In genomic region chr18:26479065-26479685, GRCh38 we compare ENCODE assay signal across 15 cellular contexts.
DNase-seq lines count a peak whose midpoint lies in the region; ATAC-seq and TF ChIP-seq lines count a peak whose summit lies in the region.
"Had no signal": no experiment of that assay in that cellular context is flagged by ENCODE, and none has a peak within 500 bp of the region (broad histone marks: within the 10 kb centered on the region; RNA-seq: fewer than 3 reads in every experiment).

No MANE protein-coding gene starts in this region.

- no peaks in the 10 kb centered on the region for H4K20me1 ChIP-seq in osteoblast (ENCODE audit: insufficient read depth, low read length)

- no peaks in the 10 kb centered on the region for H3K9me3 ChIP-seq in right cardiac atrium (ENCODE audit: control insufficient read depth, low read length)
- no peaks in the 10 kb centered on the region for H3K9me3 ChIP-seq in heart left ventricle
- no peaks in the 10 kb centered on the region for H3K9me3 ChIP-seq in osteoblast (ENCODE audit: low read depth, low read length)
- H3K9me3 ChIP-seq: right lobe of liver had no signal

- peak overlapping the region; percentile 69 for H2AFZ ChIP-seq in osteoblast (ENCODE audit: low read length)

- H3K4me2 ChIP-seq in osteoblast (ENCODE audit: insufficient read depth, low read length) = peak overlapping the region; percentile 20

- no peaks in the 10 kb centered on the region for H3K27me3 ChIP-seq in right cardiac atrium (ENCODE audit: control insufficient read depth, insufficient read depth)
- H3K27me3 ChIP-seq in heart left ventricle = no peaks in the 10 kb centered on the region
- H3K27me3 ChIP-seq in osteoblast (ENCODE audit: insufficient read depth, low read length) = no peaks in the 10 kb centered on the region
- H3K27me3 ChIP-seq: right lobe of liver had no signal

- 83% methylated on average over 27 of the region's 27 CpGs for WGBS in right cardiac atrium
- WGBS in heart left ventricle, 4 donors = 87 to 91% (median 89%) methylated on average over 27 of the region's 27 CpGs

- intact Hi-C loops in right cardiac atrium (cut with DNase I) (no loop called here), heart left ventricle (cut with DNase I) (no loop called here)

- ATAC-seq in right cardiac atrium (peak; percentile 11 to 40), heart left ventricle (no peak), GM18505 (IDR thresholded peaks at IDR 0.05; ENCODE audit: unreplicated experiment) (no peak), HG02885 (IDR thresholded peaks at IDR 0.05; ENCODE audit: poor library complexity, unreplicated experiment) (no peak)
- ATAC-seq: activated CD8-positive, alpha-beta T cell treated with anti-CD3 and anti-CD28 coated beads, Interleukin-2, amount 10 ng/mL, durations not matched to agents 7 days and 5 days; right lobe of liver had no signal

- no peak overlapping the region for H3K4me3 ChIP-seq in right cardiac atrium (ENCODE audit: low read length)
- no peak overlapping the region for H3K4me3 ChIP-seq in heart left ventricle
- peak overlapping the region; percentile 1 for H3K4me3 ChIP-seq in osteoblast (ENCODE audit: insufficient read depth, low read length)
- H3K4me3 ChIP-seq: right lobe of liver had no signal

- H3K27ac ChIP-seq in right cardiac atrium (ENCODE audit: low read length) (no peak overlapping the region), heart left ventricle (peak overlapping the region in 1 of 12 donors; percentile 53), epithelial cell of prostate (peak overlapping the region; percentile 98), osteoblast (ENCODE audit: low read depth, low read length) (peak overlapping the region; percentile 86)
- H3K27ac ChIP-seq: right lobe of liver had no signal

- peak in 1 of 3 donors; percentile 54 for DNase-seq in right cardiac atrium
- no peak for DNase-seq in heart left ventricle
- DNase-seq in epithelial cell of prostate (ENCODE audit: low read depth, low spot score) = no peak
- no peak for DNase-seq in osteoblast (ENCODE audit: insufficient read length, low spot score, missing footprints)
- no peak for DNase-seq in NCI-H146 (lab: John Stamatoyannopoulos, UW)
- no peak for DNase-seq in NCI-H146 treated with DMSO at 0.1 percent for 48 hours (lab: John Stamatoyannopoulos, UW; ENCODE audit: unreplicated experiment)
- DNase-seq: activated CD8-positive, alpha-beta T cell treated with anti-CD3 and anti-CD28 coated beads, Interleukin-2, amount 10 ng/mL, durations not matched to agents 7 days and 5 days; activated naive CD4-positive, alpha-beta T cell treated with anti-CD3 and anti-CD28 coated beads, Interleukin-2, amount 50 U/mL, for 16 hours; COR-L47; KG1; NCI-H187; NCI-H774; right lobe of liver had no signal

- H3K36me3 ChIP-seq in heart left ventricle (peaks cover 0 to 23% (median 0%) of the 10 kb centered on the region in 9 donors), osteoblast (ENCODE audit: insufficient read depth, low read length) (no peaks in the 10 kb centered on the region)
- H3K36me3 ChIP-seq: right lobe of liver had no signal

- TF ChIP-seq POLR2A in heart left ventricle (IDR thresholded peaks at IDR 0.05) (no peak), GM18505 (IDR thresholded peaks at IDR 0.05; ENCODE audit: borderline replicate concordance, extremely low read depth, insufficient read depth, insufficient read length) (no peak)

- no peaks in the 10 kb centered on the region for H3K79me2 ChIP-seq in osteoblast (ENCODE audit: insufficient read depth, low read length)

- H3K4me1 ChIP-seq in right cardiac atrium (ENCODE audit: control insufficient read depth, insufficient read depth, low read length) (peaks cover 7% of the 10 kb centered on the region), heart left ventricle (no peaks in the 10 kb centered on the region), osteoblast (ENCODE audit: insufficient read depth, low read length) (peaks cover 42% of the 10 kb centered on the region)
- H3K4me1 ChIP-seq: right lobe of liver had no signal

- no peak for TF ChIP-seq CTCF in heart left ventricle (IDR thresholded peaks at IDR 0.05)
- TF ChIP-seq CTCF in osteoblast (IDR thresholded peaks at IDR 0.05; ENCODE audit: extremely low read depth, low read depth, low read length) = no peak

Comparison
In these comparisons a context has a peak if more than half of its experiments do, and no peak if none do; other contexts are left out.
1. ATAC-seq: peak in right cardiac atrium (2 of 2); none in heart left ventricle (0 of 4), GM18505 (single experiment) and HG02885 (single experiment).